In the genomic region with DNA sequence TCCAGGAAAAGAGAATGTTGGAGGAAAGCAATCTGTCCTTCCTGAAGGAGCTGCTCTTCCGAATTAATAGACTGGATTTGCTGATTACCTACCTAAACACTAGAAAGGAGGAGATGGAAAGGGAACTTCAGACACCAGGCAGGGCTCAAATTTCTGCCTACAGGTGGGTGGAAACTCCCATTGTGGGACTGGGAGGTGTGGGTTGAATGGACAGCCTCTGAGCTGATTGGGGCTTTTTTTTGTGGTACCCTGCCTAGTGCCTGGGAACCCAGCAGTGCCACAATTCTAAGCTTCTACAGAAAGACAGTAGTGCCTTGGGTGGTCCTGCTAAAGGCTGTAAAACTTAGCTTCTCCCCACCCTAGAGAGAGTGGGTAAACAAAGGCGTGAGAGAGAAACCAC, we compare ENCODE assay signal across 22 cellular contexts. TPM values are rescaled to one million over a fixed set of nuclear protein-coding genes. Genes with fewer than 3 reads are reported as not detected.
DNase-seq lines count a peak whose midpoint lies in the region; ATAC-seq and TF ChIP-seq lines count a peak whose summit lies in the region.
"Had no signal": no experiment of that assay in that cellular context is flagged by ENCODE, and none has a peak within 500 bp of the region (broad histone marks: within the 10 kb centered on the region; RNA-seq: fewer than 3 reads in every experiment).

No MANE protein-coding gene starts in this region.

- H3K27ac ChIP-seq in DND-41 (ENCODE audit: low read length): peak overlapping the region; percentile 51
- H3K27ac ChIP-seq: body of pancreas, hepatocyte, left ventricle myocardium inferior, prostate gland had no signal

- peaks cover 60% of the 10 kb centered on the region for H3K36me3 ChIP-seq in DND-41 (ENCODE audit: insufficient read depth, low read length)
- H3K36me3 ChIP-seq: HAP-1, prostate gland had no signal

- peak overlapping the region; percentile 54 for H3K4me3 Mint-ChIP-seq in activated T-cell treated with anti-CD3 and anti-CD28 coated beads, Interleukin-2, amount 50 U/mL, for 4 hours
- peak overlapping the region; percentile 100 for H3K4me3 Mint-ChIP-seq in activated T-helper 17 cell treated with anti-CD3 and anti-CD28 coated beads, Interleukin-2, amount 50 U/mL, for 72 hours
- peak overlapping the region; percentile 85 for H3K4me3 Mint-ChIP-seq in natural killer cell treated with Interleukin-12 subunit alpha and Interleukin-12 subunit beta and Interleukin-15 and Interleukin-18, amount 100 ng/mL, for 72 hours
- H3K4me3 Mint-ChIP-seq: activated naive CD4-positive, alpha-beta T cell treated with anti-CD3 and anti-CD28 coated beads, Interleukin-2, amount 10 ng/mL, durations not matched to agents 7 days and 5 days had no signal

- peak overlapping the region; percentile 87 for H3K27ac Mint-ChIP-seq in activated T-helper 17 cell treated with anti-CD3 and anti-CD28 coated beads, Interleukin-2, amount 50 U/mL, for 72 hours
- peak overlapping the region; percentile 93 to 98 for H3K27ac Mint-ChIP-seq in natural killer cell treated with Interleukin-12 subunit alpha and Interleukin-12 subunit beta and Interleukin-15 and Interleukin-18, amount 100 ng/mL, for 72 hours
- H3K27ac Mint-ChIP-seq: activated naive CD4-positive, alpha-beta T cell treated with anti-CD3 and anti-CD28 coated beads, Interleukin-2, amount 10 ng/mL, durations not matched to agents 7 days and 5 days had no signal

- H2AFZ ChIP-seq in DND-41 (ENCODE audit: low read depth, low read length): no peak overlapping the region
- H2AFZ ChIP-seq: hepatocyte had no signal

- peaks cover 90% of the 10 kb centered on the region for H3K4me1 Mint-ChIP-seq in activated T-cell treated with anti-CD3 and anti-CD28 coated beads, Interleukin-2, amount 50 U/mL, for 4 hours (ENCODE audit: low read depth)
- peaks cover 71% of the 10 kb centered on the region for H3K4me1 Mint-ChIP-seq in activated T-helper 17 cell treated with anti-CD3 and anti-CD28 coated beads, Interleukin-2, amount 50 U/mL, for 72 hours
- H3K4me1 Mint-ChIP-seq in natural killer cell treated with Interleukin-12 subunit alpha and Interleukin-12 subunit beta and Interleukin-15 and Interleukin-18, amount 100 ng/mL, for 72 hours (ENCODE audit: low read depth in 2 of 2): peaks cover 69 to 83% of the 10 kb centered on the region in 2 donors

- no peak overlapping the region for H3K4me3 ChIP-seq in DND-41 (ENCODE audit: low read depth in 1 of 2, low read length in 2 of 2)
- H3K4me3 ChIP-seq: body of pancreas, HAP-1, hepatocyte, K562, left ventricle myocardium inferior, prostate gland had no signal

- H3K36me3 Mint-ChIP-seq in activated T-cell treated with anti-CD3 and anti-CD28 coated beads, Interleukin-2, amount 50 U/mL, for 4 hours (ENCODE audit: insufficient read depth): peaks cover 38% of the 10 kb centered on the region
- H3K36me3 Mint-ChIP-seq in activated T-helper 17 cell treated with anti-CD3 and anti-CD28 coated beads, Interleukin-2, amount 50 U/mL, for 72 hours (ENCODE audit: low read depth): peaks cover 99% of the 10 kb centered on the region
- H3K36me3 Mint-ChIP-seq in natural killer cell treated with Interleukin-12 subunit alpha and Interleukin-12 subunit beta and Interleukin-15 and Interleukin-18, amount 100 ng/mL, for 72 hours: peaks cover 22% of the 10 kb centered on the region

- no peak for ATAC-seq in activated T-cell treated with anti-CD3 and anti-CD28 coated beads, Interleukin-2, amount 50 U/mL, for 4 hours
- no peak for ATAC-seq in DND-41 (ENCODE audit: insufficient read depth, low read depth)
- ATAC-seq in activated T-helper 17 cell treated with anti-CD3 and anti-CD28 coated beads, Interleukin-2, amount 50 U/mL, for 72 hours (replicated peaks): no peak
- no peak for ATAC-seq in natural killer cell treated with Interleukin-12 subunit alpha and Interleukin-12 subunit beta and Interleukin-15 and Interleukin-18, amount 100 ng/mL, for 72 hours
- no peak for ATAC-seq in HG02885 (IDR thresholded peaks at IDR 0.05; ENCODE audit: poor library complexity, unreplicated experiment)
- ATAC-seq: body of pancreas, esophagus mucosa, K562 had no signal

- no peaks in the 10 kb centered on the region for H3K9me3 ChIP-seq in DND-41 (ENCODE audit: insufficient read depth, low read length, severe bottlenecking)
- H3K9me3 ChIP-seq: body of pancreas, HAP-1, left ventricle myocardium inferior, prostate gland had no signal

- no peak overlapping the region for H3K4me2 ChIP-seq in DND-41 (ENCODE audit: insufficient read depth, low read length)
- H3K4me2 ChIP-seq: hepatocyte had no signal

- DNase-seq in activated T-cell treated with anti-CD3 and anti-CD28 coated beads, Interleukin-2, amount 50 U/mL, for 4 hours: no peak
- no peak for DNase-seq in activated T-cell treated with anti-CD3 and anti-CD28 coated beads, Interleukin-2, amount 50 U/mL, for 1 hour
- DNase-seq in DND-41: no peak
- peak; percentile 50 for DNase-seq in natural killer cell treated with Interleukin-12 subunit alpha and Interleukin-12 subunit beta and Interleukin-15 and Interleukin-18, amount 100 ng/mL, for 72 hours (ENCODE audit: low spot score)
- DNase-seq in retina: no peak
- no peak for DNase-seq in NCI-H1092 treated with DMSO at 0.1 percent for 48 hours (lab: John Stamatoyannopoulos, UW)
- DNase-seq: activated CD8-positive, alpha-beta memory T cell treated with anti-CD3 and anti-CD28 coated beads, Interleukin-2, amount 50 U/mL, for 4 hours; activated naive CD4-positive, alpha-beta T cell treated with anti-CD3 and anti-CD28 coated beads, Interleukin-2, amount 10 ng/mL, durations not matched to agents 7 days and 5 days; body of pancreas; C1 segment of cervical spinal cord; effector CD4-positive, alpha-beta T cell; foreskin melanocyte; left ventricle myocardium inferior; NCI-H1694 treated with DMSO at 0.1 percent for 48 hours; NCI-H774 had no signal

- peaks cover 43% of the 10 kb centered on the region for H3K4me1 ChIP-seq in DND-41 (ENCODE audit: insufficient read depth, low read length)
- H3K4me1 ChIP-seq: body of pancreas, HAP-1, prostate gland had no signal

- peaks cover 99% of the 10 kb centered on the region for H3K79me2 ChIP-seq in DND-41 (ENCODE audit: insufficient read depth, low read length)

- no peak overlapping the region for H3K9ac ChIP-seq in DND-41 (ENCODE audit: low read depth, low read length)

- H3K9me3 Mint-ChIP-seq in activated T-cell treated with anti-CD3 and anti-CD28 coated beads, Interleukin-2, amount 50 U/mL, for 4 hours: no peaks in the 10 kb centered on the region
- no peaks in the 10 kb centered on the region for H3K9me3 Mint-ChIP-seq in activated T-helper 17 cell treated with anti-CD3 and anti-CD28 coated beads, Interleukin-2, amount 50 U/mL, for 72 hours
- no peaks in the 10 kb centered on the region for H3K9me3 Mint-ChIP-seq in natural killer cell treated with Interleukin-12 subunit alpha and Interleukin-12 subunit beta and Interleukin-15 and Interleukin-18, amount 100 ng/mL, for 72 hours
- H3K9me3 Mint-ChIP-seq: activated naive CD4-positive, alpha-beta T cell treated with anti-CD3 and anti-CD28 coated beads, Interleukin-2, amount 10 ng/mL, durations not matched to agents 7 days and 5 days had no signal

- peaks cover 66% of the 10 kb centered on the region for H4K20me1 ChIP-seq in DND-41 (ENCODE audit: insufficient read depth, low read length)

- no peaks in the 10 kb centered on the region for H3K27me3 Mint-ChIP-seq in activated T-cell treated with anti-CD3 and anti-CD28 coated beads, Interleukin-2, amount 50 U/mL, for 4 hours (ENCODE audit: low read depth)
- H3K27me3 Mint-ChIP-seq in activated T-helper 17 cell treated with anti-CD3 and anti-CD28 coated beads, Interleukin-2, amount 50 U/mL, for 72 hours: no peaks in the 10 kb centered on the region
- no peaks in the 10 kb centered on the region for H3K27me3 Mint-ChIP-seq in natural killer cell treated with Interleukin-12 subunit alpha and Interleukin-12 subunit beta and Interleukin-15 and Interleukin-18, amount 100 ng/mL, for 72 hours
- H3K27me3 Mint-ChIP-seq: activated naive CD4-positive, alpha-beta T cell treated with anti-CD3 and anti-CD28 coated beads, Interleukin-2, amount 10 ng/mL, durations not matched to agents 7 days and 5 days had no signal

- no peak for TF ChIP-seq CTCF in DND-41 (IDR thresholded peaks at IDR 0.05; ENCODE audit: borderline replicate concordance, extremely low read depth, low read length, poor library complexity, severe bottlenecking)

- H3K27me3 ChIP-seq in DND-41 (ENCODE audit: insufficient read depth, low read length, poor library complexity): no peaks in the 10 kb centered on the region
- H3K27me3 ChIP-seq: body of pancreas, hepatocyte had no signal

RNA-seq across cellular contexts. Expression of a gene that starts 6.3 kb away (rescaled TPM):
- total RNA-seq in activated T-cell treated with anti-CD3 and anti-CD28 coated beads, Interleukin-2, amount 50 U/mL, for 4 hours: 10 to 100 TPM; 31.6 to 45.8 (median 36.9) TPM
- total RNA-seq in activated T-helper 17 cell treated with anti-CD3 and anti-CD28 coated beads, Interleukin-2, amount 50 U/mL, for 72 hours: 100 to 1,000 TPM; 119 to 128 TPM
- 10 to 100 TPM; 76.8 to 83.7 TPM for total RNA-seq in natural killer cell treated with Interleukin-12 subunit alpha and Interleukin-12 subunit beta and Interleukin-15 and Interleukin-18, amount 100 ng/mL, for 72 hours
